Comparison of ENCODE assay signal across 8 cellular contexts in genomic region chr9:125649315-125649714, GRCh38. TPM values are rescaled to one million over a fixed set of nuclear protein-coding genes. Genes with fewer than 3 reads are reported as not detected.
DNase-seq lines count a peak whose midpoint lies in the region; ATAC-seq and TF ChIP-seq lines count a peak whose summit lies in the region.

No MANE protein-coding gene starts in this region.

- H3K4me3 ChIP-seq in fibroblast of pulmonary artery (replicated peaks; ENCODE audit: low read depth, low read length) = no peak overlapping the region
- H3K4me3 ChIP-seq in H7 (ENCODE audit: insufficient read depth, low read depth, low read length) = no peak overlapping the region
- H3K4me3 ChIP-seq in Caco-2 (ENCODE audit: low read depth, low read length) = no peak overlapping the region

- no peaks in the 10 kb centered on the region for H3K27me3 ChIP-seq in H7 (ENCODE audit: control insufficient read depth, insufficient read depth, low read length)
- no peaks in the 10 kb centered on the region for H3K27me3 ChIP-seq in Caco-2 (replicated peaks; ENCODE audit: control insufficient read depth, insufficient read depth, low read length)

- H3K36me3 Mint-ChIP-seq in Caco-2 (ENCODE audit: insufficient read depth, unreplicated experiment) = no peaks in the 10 kb centered on the region

- no peaks in the 10 kb centered on the region for H3K9me3 ChIP-seq in Caco-2

- peak; percentile 51 for ATAC-seq in Right ventricle myocardium superior (ENCODE audit: poor library complexity)
- ATAC-seq in Right ventricle myocardium inferior = no peak

- H3K9me3 Mint-ChIP-seq in Caco-2 (ENCODE audit: unreplicated experiment) = no peaks in the 10 kb centered on the region

- no peaks in the 10 kb centered on the region for H3K4me1 Mint-ChIP-seq in Caco-2 (ENCODE audit: low read depth, unreplicated experiment)

- no peaks in the 10 kb centered on the region for H3K27me3 Mint-ChIP-seq in Caco-2 (ENCODE audit: insufficient read depth, unreplicated experiment)

- intact Hi-C loops in Right ventricle myocardium superior (cut with DNase I) = no loop called here
- intact Hi-C loops in Right ventricle myocardium inferior (cut with DNase I) = no loop called here
- intact Hi-C loops in Caco-2 (cut with micrococcal nuclease; ENCODE audit: unreplicated experiment) = no loop called here

- no peak overlapping the region for H3K27ac Mint-ChIP-seq in Caco-2 (ENCODE audit: unreplicated experiment)

- DNase-seq in Right ventricle myocardium superior (no peak), Right ventricle myocardium inferior (ENCODE audit: missing footprints) (no peak), SIG-M5 (lab: John Stamatoyannopoulos, UW) (peak; percentile 22), fibroblast of pulmonary artery (ENCODE audit: low read depth) (peak; percentile 82), stromal cell of bone marrow (ENCODE audit: low read depth) (peak; percentile 72), H7 (no peak), NCI-H446 (lab: John Stamatoyannopoulos, UW) (no peak), Caco-2 (no peak)

- H3K4me3 Mint-ChIP-seq in Caco-2 (ENCODE audit: unreplicated experiment) = no peak overlapping the region

- BruUV-seq in Caco-2 (replicated peaks; lab: Mats Ljungman, UMichigan) = no TSS peak

- POLR2A ChIA-PET in Caco-2 (lab: Charles Lee) = no interaction called here

- H3K36me3 ChIP-seq in H7 (replicated peaks; ENCODE audit: control insufficient read depth, insufficient read depth, low read length) (no peaks in the 10 kb centered on the region), Caco-2 (ENCODE audit: control insufficient read depth, insufficient read depth, low read length) (no peaks in the 10 kb centered on the region)

- peaks cover 15% of the 10 kb centered on the region for H3K4me1 ChIP-seq in Caco-2

- TF ChIP-seq CTCF in fibroblast of pulmonary artery (IDR thresholded peaks at IDR 0.05; ENCODE audit: low read length, missing control alignments) (no peak), Caco-2 (IDR thresholded peaks at IDR 0.05; ENCODE audit: insufficient read depth in 1 of 2, low read depth in 1 of 2, low read length in 1 of 2, severe bottlenecking in 1 of 2, unreplicated experiment in 1 of 2) (no peak)

- CTCF ChIA-PET in Caco-2 (lab: Charles Lee) = no interaction called here

RNA-seq across cellular contexts. Expression of gene MAPKAP1, which starts 57.7 kb away (rescaled TPM):
- 122 TPM for total RNA-seq in Right ventricle myocardium superior
- total RNA-seq in Right ventricle myocardium inferior = 122 TPM
- 114 and 137 TPM in 2 replicates for total RNA-seq in H7 (2014; rRNA removed; shearing (Covaris generic))
- 70.0 and 82.5 TPM in 2 replicates for total RNA-seq in Caco-2 (2022)

Comparison
In these comparisons a context has a peak if more than half of its experiments do, and no peak if none do; other contexts are left out.
1. DNase-seq: peak in SIG-M5 (single experiment), fibroblast of pulmonary artery (single experiment) and stromal cell of bone marrow (single experiment); none in Right ventricle myocardium superior (single experiment), Right ventricle myocardium inferior (single experiment), H7 (single experiment), NCI-H446 (0 of 2) and Caco-2 (0 of 2).